Comparison of ENCODE assay signal across 9 cellular contexts in genomic region chr17:29706045-29706431, GRCh38.
DNase-seq lines count a peak whose midpoint lies in the region; ATAC-seq and TF ChIP-seq lines count a peak whose summit lies in the region.
"Had no signal": no experiment of that assay in that cellular context is flagged by ENCODE, and none has a peak within 500 bp of the region (broad histone marks: within the 10 kb centered on the region; RNA-seq: fewer than 3 reads in every experiment).

No MANE protein-coding gene starts in this region.

- H3K27me3 ChIP-seq in Panc1 (ENCODE audit: control insufficient read depth, insufficient read depth, low read length): no peaks in the 10 kb centered on the region
- no peaks in the 10 kb centered on the region for H3K27me3 ChIP-seq in effector memory CD4-positive, alpha-beta T cell (replicated peaks; ENCODE audit: control insufficient read depth, insufficient read depth, low read length, poor library complexity, severe bottlenecking)
- H3K27me3 ChIP-seq: breast epithelium had no signal

- H3K27ac Mint-ChIP-seq in activated CD4-positive, alpha-beta T cell treated with anti-CD3 and anti-CD28 coated beads for 36 hours: peak overlapping the region; percentile 89
- peak overlapping the region; percentile 99 for H3K27ac Mint-ChIP-seq in stimulated activated effector memory CD8-positive, alpha-beta T cell treated with anti-CD3 and anti-CD28 coated beads, Interleukin-12 subunit alpha, Interleukin-12 subunit beta, amount 100 ng/mL, for 72 hours

- peaks cover 58% of the 10 kb centered on the region for H3K4me1 Mint-ChIP-seq in activated CD4-positive, alpha-beta T cell treated with anti-CD3 and anti-CD28 coated beads for 36 hours
- H3K4me1 Mint-ChIP-seq in stimulated activated effector memory CD8-positive, alpha-beta T cell treated with anti-CD3 and anti-CD28 coated beads, Interleukin-12 subunit alpha, Interleukin-12 subunit beta, amount 100 ng/mL, for 72 hours: peaks cover 40% of the 10 kb centered on the region

- H3K9me3 ChIP-seq in Panc1 (ENCODE audit: control insufficient read depth, insufficient read depth, low read depth, low read length): no peaks in the 10 kb centered on the region
- no peaks in the 10 kb centered on the region for H3K9me3 ChIP-seq in effector memory CD4-positive, alpha-beta T cell (ENCODE audit: control insufficient read depth, low read length)
- H3K9me3 ChIP-seq: breast epithelium had no signal

- intact Hi-C loops in activated CD4-positive, alpha-beta T cell treated with anti-CD3 and anti-CD28 coated beads for 36 hours (cut with DNase I, micrococcal nuclease): loop anchor here (1.0 to 10.0 kb wide), 9 partner anchors 14 to 659 kb away; partner anchors contain the start of gene CORO6 (in 1 of the 2)
- intact Hi-C loops in Panc1 (cut with micrococcal nuclease; ENCODE audit: unreplicated experiment): no loop called here

- BruUV-seq in Panc1 (replicated peaks; lab: Mats Ljungman, UMichigan): TSS peak; percentile 29

- no peak overlapping the region for H3K4me3 ChIP-seq in Panc1 (ENCODE audit: low read depth in 2 of 2, low read length in 2 of 2)
- peak overlapping the region; percentile 2 for H3K4me3 ChIP-seq in effector memory CD4-positive, alpha-beta T cell (ENCODE audit: insufficient read depth, low read depth, low read length, poor library complexity, severe bottlenecking)
- H3K4me3 ChIP-seq: breast epithelium had no signal

- no peak for ATAC-seq in activated CD4-positive, alpha-beta T cell treated with anti-CD3 and anti-CD28 coated beads for 36 hours
- no peak for ATAC-seq in Panc1
- ATAC-seq in stimulated activated effector memory CD8-positive, alpha-beta T cell treated with anti-CD3 and anti-CD28 coated beads, Interleukin-12 subunit alpha, Interleukin-12 subunit beta, amount 100 ng/mL, for 72 hours: no peak

- H3K27me3 Mint-ChIP-seq in activated CD4-positive, alpha-beta T cell treated with anti-CD3 and anti-CD28 coated beads for 36 hours: no peaks in the 10 kb centered on the region

- TF ChIP-seq CTCF in Panc1 (IDR thresholded peaks at IDR 0.05): no peak

- H3K4me3 Mint-ChIP-seq in activated CD4-positive, alpha-beta T cell treated with anti-CD3 and anti-CD28 coated beads for 36 hours: peak overlapping the region; percentile 70
- H3K4me3 Mint-ChIP-seq in stimulated activated effector memory CD8-positive, alpha-beta T cell treated with anti-CD3 and anti-CD28 coated beads, Interleukin-12 subunit alpha, Interleukin-12 subunit beta, amount 100 ng/mL, for 72 hours: peak overlapping the region; percentile 80

- no peak overlapping the region for H3K27ac ChIP-seq in Panc1 (ENCODE audit: low read length)
- H3K27ac ChIP-seq in effector memory CD4-positive, alpha-beta T cell (ENCODE audit: insufficient read depth, low read length, poor library complexity, severe bottlenecking): peak overlapping the region; percentile 77

- CTCF ChIA-PET in activated CD4-positive, alpha-beta T cell treated with anti-CD3 and anti-CD28 coated beads for 36 hours (lab: Charles Lee): interaction anchor here (0.6 to 4.7 kb wide), 11 partner anchors 9 to 89 kb away, joined by 3 to 25 read pairs (median 6); no protein-coding TSS in a partner anchor
- CTCF ChIA-PET in Panc1 (lab: Charles Lee): no interaction called here

- no peak for DNase-seq in activated CD4-positive, alpha-beta T cell treated with anti-CD3 and anti-CD28 coated beads for 36 hours
- DNase-seq in activated CD4-positive, alpha-beta T cell treated with anti-CD3 and anti-CD28 coated beads, Interleukin-2, amount 50 U/mL, for 1 hour: no peak
- no peak for DNase-seq in Panc1 (ENCODE audit: low read depth, low spot score)
- DNase-seq in effector memory CD4-positive, alpha-beta T cell: no peak
- DNase-seq in stimulated activated effector memory CD8-positive, alpha-beta T cell treated with anti-CD3 and anti-CD28 coated beads, Interleukin-12 subunit alpha, Interleukin-12 subunit beta, amount 100 ng/mL, for 72 hours (ENCODE audit: low spot score in 2 of 2): no peak
- no peak for DNase-seq in NCI-H526 treated with DMSO at 0.1 percent for 48 hours (lab: John Stamatoyannopoulos, UW)
- DNase-seq in NCI-H774 (lab: John Stamatoyannopoulos, UW): no peak
- no peak for DNase-seq in stimulated activated CD4-positive, alpha-beta T cell treated with anti-CD3 and anti-CD28 coated beads, Interleukin-4, amount 100 ng/mL, for 4 hours

- peaks cover 13% of the 10 kb centered on the region for H3K4me1 ChIP-seq in Panc1 (ENCODE audit: control insufficient read depth, insufficient read depth, low read length)
- peaks cover 10% of the 10 kb centered on the region for H3K4me1 ChIP-seq in effector memory CD4-positive, alpha-beta T cell (ENCODE audit: control insufficient read depth, insufficient read depth, low read length, poor library complexity, severe bottlenecking)
- H3K4me1 ChIP-seq: breast epithelium had no signal

- in situ Hi-C loops in Panc1 (cut with HindIII; ENCODE audit: low pct_unique_long_range_greater_than_20kb, low sequenced_read_pairs): no loop called here

- no peaks in the 10 kb centered on the region for H3K36me3 ChIP-seq in Panc1 (ENCODE audit: control insufficient read depth, insufficient read depth, low read length)
- peaks cover 3% of the 10 kb centered on the region for H3K36me3 ChIP-seq in effector memory CD4-positive, alpha-beta T cell (ENCODE audit: control insufficient read depth, insufficient read depth, low read length)
- H3K36me3 ChIP-seq: breast epithelium had no signal

- H3K9me3 Mint-ChIP-seq in activated CD4-positive, alpha-beta T cell treated with anti-CD3 and anti-CD28 coated beads for 36 hours (ENCODE audit: low read depth): no peaks in the 10 kb centered on the region
- no peaks in the 10 kb centered on the region for H3K9me3 Mint-ChIP-seq in stimulated activated effector memory CD8-positive, alpha-beta T cell treated with anti-CD3 and anti-CD28 coated beads, Interleukin-12 subunit alpha, Interleukin-12 subunit beta, amount 100 ng/mL, for 72 hours

- POLR2A ChIA-PET in activated CD4-positive, alpha-beta T cell treated with anti-CD3 and anti-CD28 coated beads for 36 hours (lab: Charles Lee): no interaction called here
- POLR2A ChIA-PET in Panc1 (lab: Charles Lee): no interaction called here

- H3K36me3 Mint-ChIP-seq in activated CD4-positive, alpha-beta T cell treated with anti-CD3 and anti-CD28 coated beads for 36 hours (ENCODE audit: low read depth): peaks cover 21% of the 10 kb centered on the region
- H3K36me3 Mint-ChIP-seq in stimulated activated effector memory CD8-positive, alpha-beta T cell treated with anti-CD3 and anti-CD28 coated beads, Interleukin-12 subunit alpha, Interleukin-12 subunit beta, amount 100 ng/mL, for 72 hours: peaks cover 29% of the 10 kb centered on the region
